Comparison of ENCODE assay signal across 20 cellular contexts in the genomic region with DNA sequence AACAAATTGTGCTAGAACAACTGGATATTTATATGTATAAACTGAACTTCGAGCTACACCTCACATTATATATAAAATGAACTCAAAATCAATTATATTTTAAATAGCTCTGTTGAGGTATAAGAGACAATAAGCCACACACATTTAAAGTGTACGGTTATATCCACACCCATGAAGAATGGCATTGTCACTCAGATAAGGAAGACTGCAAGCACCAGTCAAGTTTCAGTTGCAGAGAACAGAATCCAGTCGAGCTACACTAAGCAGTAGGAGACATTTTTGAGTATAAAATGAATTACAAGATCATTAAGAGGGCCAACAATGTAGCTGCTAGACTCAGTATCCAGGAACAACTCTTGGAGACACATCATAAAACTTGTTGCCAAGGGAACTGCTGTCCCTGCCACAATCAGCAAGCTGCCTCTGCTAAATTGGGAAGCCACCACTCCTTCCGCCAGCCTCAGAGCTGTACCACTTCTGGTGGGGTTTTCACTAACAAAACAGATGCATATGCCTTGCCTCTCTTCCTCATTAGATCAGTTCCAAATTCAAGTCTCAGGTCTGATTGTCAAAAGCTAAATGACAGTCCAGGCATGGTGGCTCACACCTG. TPM values are rescaled to one million over a fixed set of nuclear protein-coding genes. Genes with fewer than 3 reads are reported as not detected.
"Had no signal": no experiment of that assay in that cellular context is flagged by ENCODE, and none has a peak within 500 bp of the region (broad histone marks: within the 10 kb centered on the region; RNA-seq: fewer than 3 reads in every experiment).

No MANE protein-coding gene starts in this region.

- H3K9me3 ChIP-seq: breast epithelium, neutrophil, pancreas, transverse colon, uterus had no signal

- H3K27me3 ChIP-seq: breast epithelium, gastrocnemius medialis, heart left ventricle, pancreas, transverse colon, uterus had no signal

- H3K27ac ChIP-seq: breast epithelium, gastrocnemius medialis, heart left ventricle, neutrophil, pancreas, transverse colon, uterus had no signal

- FAIRE-seq: astrocyte, endometrium, pancreas had no signal

- H3K36me3 ChIP-seq: breast epithelium, gastrocnemius medialis, heart left ventricle, neutrophil, pancreas, transverse colon, uterus had no signal

- H3K4me3 ChIP-seq: breast epithelium, gastrocnemius medialis, heart left ventricle, pancreas, transverse colon, uterus had no signal

- H3K4me1 ChIP-seq: breast epithelium, heart left ventricle, pancreas, transverse colon, uterus had no signal

- DNase-seq: activated CD4-positive, alpha-beta T cell treated with anti-CD3 and anti-CD28 coated beads, Interleukin-2, amount 10 ng/mL, durations not matched to agents 24 days and 14 days; activated CD8-positive, alpha-beta T cell treated with anti-CD3 and anti-CD28 coated beads, Interleukin-2, amount 10 ng/mL, durations not matched to agents 7 days and 5 days; activated naive CD4-positive, alpha-beta T cell treated with anti-CD3 and anti-CD28 coated beads, Interleukin-2, amount 10 ng/mL, durations not matched to agents 7 days and 5 days; activated T-cell treated with anti-CD3 and anti-CD28 coated beads, Interleukin-2, amount 50 U/mL, for 24 hours; cortex of kidney; gastrocnemius medialis; heart left ventricle; kidney glomerular epithelial cell; mesenchymal stem cell; pancreas; stimulated activated CD8-positive, alpha-beta memory T cell treated with anti-CD3 and anti-CD28 coated beads, Interleukin-4, amount 100 ng/mL, for 48 hours; stimulated activated naive CD4-positive, alpha-beta T cell treated with Interleukin-2 at 50 U/mL for 16 hours; T1000; transverse colon; uterus had no signal

- ATAC-seq: activated CD8-positive, alpha-beta T cell treated with anti-CD3 and anti-CD28 coated beads, Interleukin-2, amount 10 ng/mL, durations not matched to agents 7 days and 5 days; gastrocnemius medialis; heart left ventricle; natural killer cell treated with Interleukin-12 subunit alpha and Interleukin-12 subunit beta and Interleukin-15 and Interleukin-18, amount 100 ng/mL, for 72 hours; pancreas had no signal

RNA-seq across cellular contexts. Expression of gene GPNMB, which starts 19.6 kb away (rescaled TPM):
- total RNA-seq: natural killer cell treated with Interleukin-12 subunit alpha and Interleukin-12 subunit beta and Interleukin-15 and Interleukin-18, amount 100 ng/mL, for 72 hours had no signal
